Comparison of ENCODE assay signal across 8 cellular contexts in the genomic region with DNA sequence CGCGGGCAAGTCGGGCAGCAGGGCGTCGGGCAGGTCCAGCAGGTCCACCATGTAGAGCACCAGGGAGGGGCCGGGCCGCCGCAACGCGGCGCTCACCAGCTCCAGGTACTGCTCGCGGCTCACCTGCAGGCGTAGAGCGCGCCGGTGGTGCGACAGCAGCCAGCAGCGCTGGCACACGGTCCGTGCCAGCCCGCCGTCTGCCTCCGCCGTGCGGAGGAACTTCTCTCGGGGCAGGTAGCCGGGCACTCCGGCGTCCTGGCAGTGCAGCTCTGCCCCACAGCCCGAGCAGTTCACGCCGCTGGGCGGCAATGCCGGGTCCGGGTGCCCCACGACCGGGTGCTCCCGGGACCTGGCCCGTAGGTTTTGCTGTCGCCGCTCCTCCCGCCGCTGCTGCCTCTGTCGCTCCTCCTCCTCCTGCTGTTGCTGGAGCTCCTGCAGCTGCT. TPM values are rescaled to one million over a fixed set of nuclear protein-coding genes. Genes with fewer than 3 reads are reported as not detected.
A peak's percentile ranks its signal among the peaks of the same experiment; 100 is the strongest.
DNase-seq lines count a peak whose midpoint lies in the region; ATAC-seq and TF ChIP-seq lines count a peak whose summit lies in the region.

No MANE protein-coding gene starts in this region.

- H3K4me1 ChIP-seq in Peyer's patch (peaks cover 0 to 35% (median 9%) of the 10 kb centered on the region in 4 donors), adipocyte (ENCODE audit: control insufficient read depth, insufficient read depth, low read length) (peaks cover 28% of the 10 kb centered on the region)

- DNase-seq in activated T-cell treated with anti-CD3 and anti-CD28 coated beads for 1 hour (ENCODE audit: low read depth) (peak; percentile 32), Peyer's patch (peak; percentile 38 to 81 (median 77)), adipocyte (ENCODE audit: low read depth) (peak; percentile 55), GM19240 (ENCODE audit: insufficient read length, low spot score) (no peak)
- DNase-seq in activated T-cell treated with anti-CD3 and anti-CD28 coated beads, Interleukin-2, amount 50 U/mL, for 1 hour = no peak
- peak; percentile 59 for DNase-seq in stimulated activated CD4-positive, alpha-beta T cell treated with anti-CD3 and anti-CD28 coated beads, Interleukin-15, amount 100 ng/mL, for 24 hours

- ATAC-seq in HG03025 (IDR thresholded peaks at IDR 0.05; ENCODE audit: low FRiP score, unreplicated experiment) = peak; percentile 25

- H3K9ac ChIP-seq in adipocyte (ENCODE audit: low read length) = peak overlapping the region; percentile 95

- TF ChIP-seq POLR2A in Peyer's patch (IDR thresholded peaks at IDR 0.05) = no peak

- H3K36me3 ChIP-seq in Peyer's patch = peaks cover 0 to 29% (median 0%) of the 10 kb centered on the region in 3 donors
- H3K36me3 ChIP-seq in adipocyte (ENCODE audit: control insufficient read depth, insufficient read depth, low read length, severe bottlenecking) = peaks cover 29% of the 10 kb centered on the region

- H3K9me3 ChIP-seq in Peyer's patch (no peaks in the 10 kb centered on the region), adipocyte (ENCODE audit: control insufficient read depth, low read length) (peaks cover 7% of the 10 kb centered on the region), iPS-18c (ENCODE audit: control insufficient read depth, insufficient read depth, low read length) (no peaks in the 10 kb centered on the region)

- H3K4me3 ChIP-seq in Peyer's patch (peak overlapping the region; percentile 64 to 96 (median 81)), adipocyte (ENCODE audit: low read length) (peak overlapping the region; percentile 93), iPS-18c (ENCODE audit: insufficient read depth, low read depth, low read length) (peak overlapping the region; percentile 94)

- TF ChIP-seq CTCF in Peyer's patch (IDR thresholded peaks at IDR 0.05) = peak in 2 of 6 experiments; percentile 35 to 36

- peak overlapping the region; percentile 70 to 89 (median 86) for H3K27ac ChIP-seq in Peyer's patch

- H3K27me3 ChIP-seq in Peyer's patch = no peaks in the 10 kb centered on the region
- no peaks in the 10 kb centered on the region for H3K27me3 ChIP-seq in adipocyte (replicated peaks; ENCODE audit: control insufficient read depth, insufficient read depth, low read length)

RNA-seq across cellular contexts. Expression of a gene that starts 0.5 kb away (rescaled TPM):
- 10 to 100 TPM; 12.4 to 32.6 (median 26.1) TPM for total RNA-seq in Peyer's patch

RNA-seq across cellular contexts. Expression of a gene that starts 1.8 kb away (rescaled TPM):
- total RNA-seq in Peyer's patch = 100 to 1,000 TPM in 1 of 4 donors, 10 to 100 TPM in 3; 81.5 to 117 (median 87.3) TPM

Comparison
In these comparisons a context has a peak if more than half of its experiments do, and no peak if none do; other contexts are left out.
1. DNase-seq: peak in activated T-cell treated with anti-CD3 and anti-CD28 coated beads for 1 hour (single experiment), Peyer's patch (3 of 3), adipocyte (single experiment) and stimulated activated CD4-positive, alpha-beta T cell treated with anti-CD3 and anti-CD28 coated beads, Interleukin-15, amount 100 ng/mL, for 24 hours (single experiment); none in activated T-cell treated with anti-CD3 and anti-CD28 coated beads, Interleukin-2, amount 50 U/mL, for 1 hour (single experiment) and GM19240 (single experiment).
2. Peak in every context shown above with its lines, with median percentiles within 50 percentile points of each other: H3K4me3 ChIP-seq.